ENCODE assay signal across 1 cellular context in the genomic region with DNA sequence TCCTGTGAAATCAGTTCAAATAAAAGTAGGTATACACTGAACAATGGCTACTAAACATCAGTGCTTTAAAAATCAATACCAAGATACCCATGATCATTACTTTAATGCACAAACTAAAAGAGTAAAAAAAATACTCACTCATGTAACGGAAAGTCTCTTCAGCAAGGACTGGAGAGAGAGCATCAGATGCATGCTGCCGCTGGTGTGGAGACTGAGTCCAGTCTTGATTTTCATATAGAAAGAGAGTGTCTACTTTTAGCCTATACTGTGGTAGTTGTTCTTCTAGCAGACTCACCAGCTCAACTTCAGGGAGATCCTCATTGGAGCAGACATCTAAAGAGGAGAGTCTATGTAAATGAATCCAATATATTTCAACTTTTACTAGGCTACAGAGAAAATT.
TF ChIP-seq lines count a peak whose summit lies in the region.

No MANE protein-coding gene starts in this region.

TF ChIP-seq in WTC11, 78 proteins besides CTCF, POLR2A, EP300 and RAD21 (continued from another document):
- TF ChIP-seq ZNF532 (CRISPR knock-in tag; IDR thresholded peaks at IDR 0.05; ENCODE audit: borderline replicate concordance): no peak
- no peak for TF ChIP-seq ZNF263 (CRISPR knock-in tag; IDR thresholded peaks at IDR 0.05; ENCODE audit: low read depth)
- TF ChIP-seq AR (CRISPR knock-in tag; IDR thresholded peaks at IDR 0.05): no peak
- TF ChIP-seq ZNF416 (CRISPR knock-in tag; IDR thresholded peaks at IDR 0.05): no peak
- no peak for TF ChIP-seq ZNF317 (CRISPR knock-in tag; IDR thresholded peaks at IDR 0.05; ENCODE audit: borderline replicate concordance, low read depth)
- TF ChIP-seq, protein P1, sequence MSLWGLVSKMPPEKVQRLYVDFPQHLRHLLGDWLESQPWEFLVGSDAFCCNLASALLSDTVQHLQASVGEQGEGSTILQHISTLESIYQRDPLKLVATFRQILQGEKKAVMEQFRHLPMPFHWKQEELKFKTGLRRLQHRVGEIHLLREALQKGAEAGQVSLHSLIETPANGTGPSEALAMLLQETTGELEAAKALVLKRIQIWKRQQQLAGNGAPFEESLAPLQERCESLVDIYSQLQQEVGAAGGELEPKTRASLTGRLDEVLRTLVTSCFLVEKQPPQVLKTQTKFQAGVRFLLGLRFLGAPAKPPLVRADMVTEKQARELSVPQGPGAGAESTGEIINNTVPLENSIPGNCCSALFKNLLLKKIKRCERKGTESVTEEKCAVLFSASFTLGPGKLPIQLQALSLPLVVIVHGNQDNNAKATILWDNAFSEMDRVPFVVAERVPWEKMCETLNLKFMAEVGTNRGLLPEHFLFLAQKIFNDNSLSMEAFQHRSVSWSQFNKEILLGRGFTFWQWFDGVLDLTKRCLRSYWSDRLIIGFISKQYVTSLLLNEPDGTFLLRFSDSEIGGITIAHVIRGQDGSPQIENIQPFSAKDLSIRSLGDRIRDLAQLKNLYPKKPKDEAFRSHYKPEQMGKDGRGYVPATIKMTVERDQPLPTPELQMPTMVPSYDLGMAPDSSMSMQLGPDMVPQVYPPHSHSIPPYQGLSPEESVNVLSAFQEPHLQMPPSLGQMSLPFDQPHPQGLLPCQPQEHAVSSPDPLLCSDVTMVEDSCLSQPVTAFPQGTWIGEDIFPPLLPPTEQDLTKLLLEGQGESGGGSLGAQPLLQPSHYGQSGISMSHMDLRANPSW (CRISPR knock-in tag; conservative IDR thresholded peaks at IDR 0.05; ENCODE audit: low read depth): no peak
- TF ChIP-seq FOXK1 (CRISPR knock-in tag; IDR thresholded peaks at IDR 0.05): no peak
- TF ChIP-seq ARID4B (CRISPR knock-in tag; IDR thresholded peaks at IDR 0.05; ENCODE audit: borderline replicate concordance): no peak
- no peak for TF ChIP-seq PREB (CRISPR knock-in tag; IDR thresholded peaks at IDR 0.05; ENCODE audit: borderline replicate concordance)
- TF ChIP-seq ZNF138 (CRISPR knock-in tag; conservative IDR thresholded peaks at IDR 0.05): no peak
- no peak for TF ChIP-seq TP53 (CRISPR knock-in tag; IDR thresholded peaks at IDR 0.05)
- TF ChIP-seq MYBL2 (CRISPR knock-in tag; IDR thresholded peaks at IDR 0.05): no peak
- no peak for TF ChIP-seq RELA (CRISPR knock-in tag; IDR thresholded peaks at IDR 0.05; ENCODE audit: borderline replicate concordance)
- TF ChIP-seq MXD4 (CRISPR knock-in tag; IDR thresholded peaks at IDR 0.05; ENCODE audit: borderline replicate concordance): no peak
- TF ChIP-seq TEAD1 (CRISPR knock-in tag; IDR thresholded peaks at IDR 0.05): no peak
- TF ChIP-seq SMAD4 (CRISPR knock-in tag; IDR thresholded peaks at IDR 0.05): no peak
- TF ChIP-seq, protein P2, sequence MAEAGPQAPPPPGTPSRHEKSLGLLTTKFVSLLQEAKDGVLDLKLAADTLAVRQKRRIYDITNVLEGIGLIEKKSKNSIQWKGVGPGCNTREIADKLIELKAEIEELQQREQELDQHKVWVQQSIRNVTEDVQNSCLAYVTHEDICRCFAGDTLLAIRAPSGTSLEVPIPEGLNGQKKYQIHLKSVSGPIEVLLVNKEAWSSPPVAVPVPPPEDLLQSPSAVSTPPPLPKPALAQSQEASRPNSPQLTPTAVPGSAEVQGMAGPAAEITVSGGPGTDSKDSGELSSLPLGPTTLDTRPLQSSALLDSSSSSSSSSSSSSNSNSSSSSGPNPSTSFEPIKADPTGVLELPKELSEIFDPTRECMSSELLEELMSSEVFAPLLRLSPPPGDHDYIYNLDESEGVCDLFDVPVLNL (CRISPR knock-in tag; IDR thresholded peaks at IDR 0.05; ENCODE audit: borderline replicate concordance, low read depth): no peak
